8 cellular contexts compared by ENCODE assay signal in genomic region chr10:22618081-22618785, GRCh38.
DNase-seq lines count a peak whose midpoint lies in the region; ATAC-seq and TF ChIP-seq lines count a peak whose summit lies in the region.
"Had no signal": no experiment of that assay in that cellular context is flagged by ENCODE, and none has a peak within 500 bp of the region (broad histone marks: within the 10 kb centered on the region; RNA-seq: fewer than 3 reads in every experiment).

No MANE protein-coding gene starts in this region.

- H3K4me1 ChIP-seq in cardiac muscle cell (ENCODE audit: low read depth) (peaks cover 59% of the 10 kb centered on the region), foreskin keratinocyte (peaks cover 14% of the 10 kb centered on the region)

- peak; percentile 28 for ATAC-seq in HG03432 (IDR thresholded peaks at IDR 0.05; ENCODE audit: unreplicated experiment)
- ATAC-seq in WTC11 = no peak
- no peak for ATAC-seq in foreskin keratinocyte

- H3K36me3 Mint-ChIP-seq in WTC11 = no peaks in the 10 kb centered on the region
- peaks cover 15% of the 10 kb centered on the region for H3K36me3 Mint-ChIP-seq in stimulated activated naive CD8-positive, alpha-beta T cell treated with anti-CD3 and anti-CD28 coated beads, Interleukin-15, Interleukin-2, amounts not matched to agents 100 ng/mL and 50 ng/mL, for 24 hours (ENCODE audit: low read depth)
- peaks cover 1% of the 10 kb centered on the region for H3K36me3 Mint-ChIP-seq in progenitor cell of endocrine pancreas (ENCODE audit: insufficient read depth)

- H3K9me3 Mint-ChIP-seq in WTC11 (no peaks in the 10 kb centered on the region), progenitor cell of endocrine pancreas (ENCODE audit: low read depth) (no peaks in the 10 kb centered on the region)
- no peaks in the 10 kb centered on the region for H3K9me3 Mint-ChIP-seq in stimulated activated naive CD8-positive, alpha-beta T cell treated with anti-CD3 and anti-CD28 coated beads, Interleukin-15, Interleukin-2, amounts not matched to agents 100 ng/mL and 50 ng/mL, for 24 hours
- H3K9me3 Mint-ChIP-seq: activated naive CD4-positive, alpha-beta T cell treated with anti-CD3 and anti-CD28 coated beads, Interleukin-2, amount 10 ng/mL, durations not matched to agents 7 days and 5 days had no signal

- H3K27me3 Mint-ChIP-seq in WTC11 (ENCODE audit: low read depth) (no peaks in the 10 kb centered on the region), progenitor cell of endocrine pancreas (no peaks in the 10 kb centered on the region)
- no peaks in the 10 kb centered on the region for H3K27me3 Mint-ChIP-seq in stimulated activated naive CD8-positive, alpha-beta T cell treated with anti-CD3 and anti-CD28 coated beads, Interleukin-15, Interleukin-2, amounts not matched to agents 100 ng/mL and 50 ng/mL, for 24 hours
- H3K27me3 Mint-ChIP-seq: activated naive CD4-positive, alpha-beta T cell treated with anti-CD3 and anti-CD28 coated beads, Interleukin-2, amount 10 ng/mL, durations not matched to agents 7 days and 5 days had no signal

- no peak overlapping the region for H3K4me3 ChIP-seq in cardiac muscle cell

- H3K4me3 Mint-ChIP-seq in WTC11 (no peak overlapping the region), progenitor cell of endocrine pancreas (ENCODE audit: low read depth) (no peak overlapping the region)
- peak overlapping the region; percentile 40 for H3K4me3 Mint-ChIP-seq in stimulated activated naive CD8-positive, alpha-beta T cell treated with anti-CD3 and anti-CD28 coated beads, Interleukin-15, Interleukin-2, amounts not matched to agents 100 ng/mL and 50 ng/mL, for 24 hours
- H3K4me3 Mint-ChIP-seq: activated naive CD4-positive, alpha-beta T cell treated with anti-CD3 and anti-CD28 coated beads, Interleukin-2, amount 10 ng/mL, durations not matched to agents 7 days and 5 days had no signal

- H3K4me1 Mint-ChIP-seq in WTC11 (peaks cover 89% of the 10 kb centered on the region), progenitor cell of endocrine pancreas (ENCODE audit: low read depth) (peaks cover 27% of the 10 kb centered on the region)
- H3K4me1 Mint-ChIP-seq in stimulated activated naive CD8-positive, alpha-beta T cell treated with anti-CD3 and anti-CD28 coated beads, Interleukin-15, Interleukin-2, amounts not matched to agents 100 ng/mL and 50 ng/mL, for 24 hours (ENCODE audit: low read depth) = peaks cover 96% of the 10 kb centered on the region

- no peaks in the 10 kb centered on the region for H3K36me3 ChIP-seq in cardiac muscle cell

- TF ChIP-seq CTCF in WTC11 (IDR thresholded peaks at IDR 0.05) (no peak), cardiac muscle cell (IDR thresholded peaks at IDR 0.05; ENCODE audit: low read depth, low read length) (no peak), progenitor cell of endocrine pancreas (IDR thresholded peaks at IDR 0.05; ENCODE audit: unreplicated experiment) (no peak), foreskin keratinocyte (conservative IDR thresholded peaks at IDR 0.05) (no peak)

- POLR2A ChIA-PET in WTC11 (lab: Charles Lee) = no interaction called here

- H3K9me3 ChIP-seq in cardiac muscle cell (ENCODE audit: low read depth) = no peaks in the 10 kb centered on the region

- H3K27ac ChIP-seq in cardiac muscle cell = peak overlapping the region; percentile 92
- no peak overlapping the region for H3K27ac ChIP-seq in foreskin keratinocyte

- H3K27me3 ChIP-seq in cardiac muscle cell (no peaks in the 10 kb centered on the region), foreskin keratinocyte (no peaks in the 10 kb centered on the region)

- H3K27ac Mint-ChIP-seq in WTC11 (peak overlapping the region; percentile 69), progenitor cell of endocrine pancreas (no peak overlapping the region)
- peak overlapping the region; percentile 88 for H3K27ac Mint-ChIP-seq in stimulated activated naive CD8-positive, alpha-beta T cell treated with anti-CD3 and anti-CD28 coated beads, Interleukin-15, Interleukin-2, amounts not matched to agents 100 ng/mL and 50 ng/mL, for 24 hours
- H3K27ac Mint-ChIP-seq: activated naive CD4-positive, alpha-beta T cell treated with anti-CD3 and anti-CD28 coated beads, Interleukin-2, amount 10 ng/mL, durations not matched to agents 7 days and 5 days had no signal

- CTCF ChIA-PET in WTC11 (lab: Charles Lee) = interaction anchor here (0.7 to 1.6 kb wide), 6 partner anchors 9 to 364 kb away, joined by 3 to 5 read pairs (median 3); no protein-coding TSS in a partner anchor

- DNase-seq in WTC11 (ENCODE audit: low spot score) (no peak), cardiac muscle cell (ENCODE audit: low read depth in 1 of 2, low spot score in 1 of 2) (peak; percentile 59 to 66), NCI-H2081 (lab: John Stamatoyannopoulos, UW) (no peak), progenitor cell of endocrine pancreas (ENCODE audit: low spot score, unreplicated experiment) (no peak), foreskin keratinocyte (no peak)
- DNase-seq: activated naive CD4-positive, alpha-beta T cell treated with anti-CD3 and anti-CD28 coated beads, Interleukin-2, amount 10 ng/mL, durations not matched to agents 7 days and 5 days had no signal

TF ChIP-seq in WTC11, 78 proteins besides CTCF, POLR2A, EP300 and RAD21:
- TF ChIP-seq NR2C2 (CRISPR knock-in tag; IDR thresholded peaks at IDR 0.05) = no peak
- TF ChIP-seq SOX15 (CRISPR knock-in tag; IDR thresholded peaks at IDR 0.05) = no peak

Comparison
In these comparisons a context has a peak if more than half of its experiments do, and no peak if none do; other contexts are left out.
1. DNase-seq: peak in cardiac muscle cell (2 of 2); none in WTC11 (single experiment), NCI-H2081 (0 of 2), progenitor cell of endocrine pancreas (single experiment) and foreskin keratinocyte (0 of 2).